11 cellular contexts compared by ENCODE assay signal in the genomic region with DNA sequence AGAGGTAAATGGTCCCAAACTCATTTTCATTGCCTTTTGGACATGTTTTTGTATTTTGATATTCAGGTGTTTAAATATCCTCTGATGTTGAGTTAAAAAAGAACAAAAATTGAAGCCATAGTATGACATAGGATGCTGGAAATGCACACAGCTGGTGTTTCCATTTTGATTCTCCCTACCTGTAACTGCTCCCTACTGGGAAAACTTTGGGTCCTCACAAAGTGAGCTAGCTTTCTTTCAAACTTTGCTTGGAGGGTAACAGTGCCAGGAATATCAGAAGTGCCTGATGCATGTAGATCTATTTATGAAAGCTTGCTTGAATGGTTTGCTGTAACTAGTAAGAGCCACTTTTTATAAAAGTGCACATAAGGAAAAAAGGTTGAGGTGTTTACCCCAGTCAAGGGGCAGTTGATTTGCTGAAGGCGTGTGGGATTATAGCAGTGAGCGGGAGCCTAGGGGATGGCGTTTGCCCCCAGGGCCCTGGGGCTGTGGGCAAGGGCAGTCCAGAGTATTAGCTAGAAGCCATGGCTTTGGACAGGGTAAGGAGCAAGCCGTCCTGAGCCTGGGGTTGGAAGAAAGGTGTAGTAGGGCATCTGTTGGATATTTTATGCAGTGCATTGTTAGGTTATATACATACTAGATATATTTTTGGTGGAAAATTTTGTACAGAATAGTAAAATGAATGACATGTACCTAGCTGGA. TPM values are rescaled to one million over a fixed set of nuclear protein-coding genes. Genes with fewer than 3 reads are reported as not detected.
DNase-seq lines count a peak whose midpoint lies in the region; ATAC-seq and TF ChIP-seq lines count a peak whose summit lies in the region.
"Had no signal": no experiment of that assay in that cellular context is flagged by ENCODE, and none has a peak within 500 bp of the region (broad histone marks: within the 10 kb centered on the region; RNA-seq: fewer than 3 reads in every experiment).

No MANE protein-coding gene starts in this region.

- H3K27ac ChIP-seq in iPS-18a (ENCODE audit: low read length) (no peak overlapping the region), testis (peak overlapping the region in 1 of 2 donors; percentile 7)

- H3K9me3 Mint-ChIP-seq in natural killer cell treated with Interleukin-12 subunit alpha and Interleukin-12 subunit beta and Interleukin-15 and Interleukin-18, amount 100 ng/mL, for 72 hours: no peaks in the 10 kb centered on the region
- H3K9me3 Mint-ChIP-seq in natural killer cell (no peaks in the 10 kb centered on the region), WTC11 (no peaks in the 10 kb centered on the region)

- H3K36me3 ChIP-seq in iPS-18a (ENCODE audit: control insufficient read depth, low read depth, low read length): peaks cover 71% of the 10 kb centered on the region
- H3K36me3 ChIP-seq in testis (ENCODE audit: low read depth, missing control alignments): no peaks in the 10 kb centered on the region

- ATAC-seq in natural killer cell treated with Interleukin-12 subunit alpha and Interleukin-12 subunit beta and Interleukin-15 and Interleukin-18, amount 100 ng/mL, for 72 hours: no peak
- ATAC-seq in natural killer cell (no peak), WTC11 (no peak), HG03095 (IDR thresholded peaks at IDR 0.05; ENCODE audit: unreplicated experiment) (no peak)

- intact Hi-C loops in natural killer cell (cut with micrococcal nuclease): no loop called here
- intact Hi-C loops in testis (cut with DNase I; ENCODE audit: low total_unique reads): no loop called here

- POLR2A ChIA-PET in WTC11 (lab: Charles Lee): interaction anchor here (2.3 kb wide), 1 partner anchor 15 kb away, joined by 9 read pairs; the partner anchor contains the start of genes MBOAT7 and TSEN34

- WGBS in testis, 2 donors: 84 to 85% methylated on average over 4 of the region's 4 CpGs

- H3K4me3 Mint-ChIP-seq in natural killer cell treated with Interleukin-12 subunit alpha and Interleukin-12 subunit beta and Interleukin-15 and Interleukin-18, amount 100 ng/mL, for 72 hours: peak overlapping the region; percentile 97
- H3K4me3 Mint-ChIP-seq in natural killer cell (no peak overlapping the region), WTC11 (peak overlapping the region; percentile 100)

- H3K4me1 ChIP-seq in iPS-18a (ENCODE audit: control insufficient read depth, low read depth, low read length) (peaks cover 19% of the 10 kb centered on the region), testis (peaks cover 70% of the 10 kb centered on the region)

- no peaks in the 10 kb centered on the region for H3K27me3 Mint-ChIP-seq in natural killer cell treated with Interleukin-12 subunit alpha and Interleukin-12 subunit beta and Interleukin-15 and Interleukin-18, amount 100 ng/mL, for 72 hours
- H3K27me3 Mint-ChIP-seq in natural killer cell (ENCODE audit: low read depth in 2 of 2): no peaks in the 10 kb centered on the region
- no peaks in the 10 kb centered on the region for H3K27me3 Mint-ChIP-seq in WTC11 (ENCODE audit: low read depth)

- no peaks in the 10 kb centered on the region for H3K9me3 ChIP-seq in iPS-18a (ENCODE audit: control insufficient read depth, low read depth, low read length)
- no peaks in the 10 kb centered on the region for H3K9me3 ChIP-seq in testis

- TF ChIP-seq POLR2A in testis (IDR thresholded peaks at IDR 0.05): no peak

- H3K36me3 Mint-ChIP-seq in natural killer cell treated with Interleukin-12 subunit alpha and Interleukin-12 subunit beta and Interleukin-15 and Interleukin-18, amount 100 ng/mL, for 72 hours: peaks cover 47% of the 10 kb centered on the region
- H3K36me3 Mint-ChIP-seq in natural killer cell: peaks cover 7% of the 10 kb centered on the region
- peaks cover 77% of the 10 kb centered on the region for H3K36me3 Mint-ChIP-seq in WTC11

- peaks cover 64 to 67% of the 10 kb centered on the region in 2 donors for H3K4me1 Mint-ChIP-seq in natural killer cell treated with Interleukin-12 subunit alpha and Interleukin-12 subunit beta and Interleukin-15 and Interleukin-18, amount 100 ng/mL, for 72 hours (ENCODE audit: low read depth in 2 of 2)
- H3K4me1 Mint-ChIP-seq in natural killer cell (peaks cover 59 to 62% of the 10 kb centered on the region in 2 donors), WTC11 (peaks cover 70% of the 10 kb centered on the region)

- H3K4me3 ChIP-seq in iPS-18a (ENCODE audit: low read length) (peak overlapping the region; percentile 5), testis (no peak overlapping the region)

- no peak for TF ChIP-seq CTCF in natural killer cell (IDR thresholded peaks at IDR 0.05)
- TF ChIP-seq CTCF in WTC11 (IDR thresholded peaks at IDR 0.05): no peak
- TF ChIP-seq CTCF in testis (IDR thresholded peaks at IDR 0.05): no peak

- H3K9ac ChIP-seq in iPS-18a (ENCODE audit: low read length): peak overlapping the region; percentile 14

- peak overlapping the region; percentile 31 to 97 for H3K27ac Mint-ChIP-seq in natural killer cell treated with Interleukin-12 subunit alpha and Interleukin-12 subunit beta and Interleukin-15 and Interleukin-18, amount 100 ng/mL, for 72 hours
- H3K27ac Mint-ChIP-seq in natural killer cell (no peak overlapping the region), WTC11 (peak overlapping the region; percentile 100)

- CTCF ChIA-PET in WTC11 (lab: Charles Lee): interaction anchor here (1.3 kb wide), 1 partner anchor 61 kb away, joined by 4 read pairs; no protein-coding TSS in a partner anchor

- no peaks in the 10 kb centered on the region for H3K27me3 ChIP-seq in iPS-18a (ENCODE audit: control insufficient read depth, insufficient read depth, low read length)
- no peaks in the 10 kb centered on the region for H3K27me3 ChIP-seq in testis

- no peak for DNase-seq in natural killer cell treated with Interleukin-12 subunit alpha and Interleukin-12 subunit beta and Interleukin-15 and Interleukin-18, amount 100 ng/mL, for 72 hours (ENCODE audit: low spot score)
- no peak for DNase-seq in natural killer cell
- no peak for DNase-seq in WTC11 (ENCODE audit: low spot score)
- DNase-seq in activated gamma-delta T cell (lab: John Stamatoyannopoulos, UW): no peak
- DNase-seq in testis: no peak
- no peak for DNase-seq in COLO829 (ENCODE audit: low spot score)
- DNase-seq: activated CD4-positive, CD25-positive, alpha-beta regulatory T cell; NCI-H1092; substantia nigra had no signal

TF ChIP-seq in WTC11, 78 proteins besides CTCF, POLR2A, EP300 and RAD21 (continues in another document):
- TF ChIP-seq EMX1 (CRISPR knock-in tag; IDR thresholded peaks at IDR 0.05): no peak
- TF ChIP-seq, protein P1, sequence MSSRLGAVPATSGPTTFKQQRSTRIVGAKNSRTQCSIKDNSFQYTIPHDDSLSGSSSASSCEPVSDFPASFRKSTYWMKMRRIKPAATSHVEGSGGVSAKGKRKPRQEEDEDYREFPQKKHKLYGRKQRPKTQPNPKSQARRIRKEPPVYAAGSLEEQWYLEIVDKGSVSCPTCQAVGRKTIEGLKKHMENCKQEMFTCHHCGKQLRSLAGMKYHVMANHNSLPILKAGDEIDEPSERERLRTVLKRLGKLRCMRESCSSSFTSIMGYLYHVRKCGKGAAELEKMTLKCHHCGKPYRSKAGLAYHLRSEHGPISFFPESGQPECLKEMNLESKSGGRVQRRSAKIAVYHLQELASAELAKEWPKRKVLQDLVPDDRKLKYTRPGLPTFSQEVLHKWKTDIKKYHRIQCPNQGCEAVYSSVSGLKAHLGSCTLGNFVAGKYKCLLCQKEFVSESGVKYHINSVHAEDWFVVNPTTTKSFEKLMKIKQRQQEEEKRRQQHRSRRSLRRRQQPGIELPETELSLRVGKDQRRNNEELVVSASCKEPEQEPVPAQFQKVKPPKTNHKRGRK (CRISPR knock-in tag; IDR thresholded peaks at IDR 0.05; ENCODE audit: borderline replicate concordance): no peak
- TF ChIP-seq, protein P2, sequence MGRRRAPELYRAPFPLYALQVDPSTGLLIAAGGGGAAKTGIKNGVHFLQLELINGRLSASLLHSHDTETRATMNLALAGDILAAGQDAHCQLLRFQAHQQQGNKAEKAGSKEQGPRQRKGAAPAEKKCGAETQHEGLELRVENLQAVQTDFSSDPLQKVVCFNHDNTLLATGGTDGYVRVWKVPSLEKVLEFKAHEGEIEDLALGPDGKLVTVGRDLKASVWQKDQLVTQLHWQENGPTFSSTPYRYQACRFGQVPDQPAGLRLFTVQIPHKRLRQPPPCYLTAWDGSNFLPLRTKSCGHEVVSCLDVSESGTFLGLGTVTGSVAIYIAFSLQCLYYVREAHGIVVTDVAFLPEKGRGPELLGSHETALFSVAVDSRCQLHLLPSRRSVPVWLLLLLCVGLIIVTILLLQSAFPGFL (CRISPR knock-in tag; IDR thresholded peaks at IDR 0.05; ENCODE audit: borderline replicate concordance): no peak

RNA-seq across cellular contexts. Expression of gene RPS9, which starts 4.3 kb away (rescaled TPM):
- total RNA-seq in natural killer cell treated with Interleukin-12 subunit alpha and Interleukin-12 subunit beta and Interleukin-15 and Interleukin-18, amount 100 ng/mL, for 72 hours: 1,000 to 10,000 TPM in 1 of 2 donors, 100 to 1,000 TPM in 1; 774 to 1,402 TPM
- 100 to 1,000 TPM; 617 to 958 (median 906) TPM for total RNA-seq in natural killer cell
- total RNA-seq in WTC11 (2021): 1,828 to 2,106 TPM (median 2,018 TPM) in 3 replicates
- 1,000 to 10,000 TPM in 1 of 2 donors, 100 to 1,000 TPM in 1; 648 to 1,251 TPM for total RNA-seq in testis
- polyA plus RNA-seq in testis (ENCODE audit: insufficient read depth, low read depth, low replicate concordance): 969 TPM

RNA-seq across cellular contexts. Expression of gene TSEN34, which starts 13.8 kb away (rescaled TPM):
- 10 to 100 TPM; 15.5 to 26.2 TPM for total RNA-seq in natural killer cell treated with Interleukin-12 subunit alpha and Interleukin-12 subunit beta and Interleukin-15 and Interleukin-18, amount 100 ng/mL, for 72 hours
- total RNA-seq in natural killer cell: 10 to 100 TPM; 11.5 to 16.7 (median 13.5) TPM
- 32.0 to 34.3 TPM (median 32.5 TPM) in 3 replicates for total RNA-seq in WTC11 (2021)
- 100 to 1,000 TPM; 162 to 177 TPM for total RNA-seq in testis
- polyA plus RNA-seq in testis (ENCODE audit: insufficient read depth, low read depth, low replicate concordance): 73.1 TPM

RNA-seq across cellular contexts. Expression of gene MBOAT7, which starts 15.5 kb away (rescaled TPM):
- total RNA-seq in natural killer cell treated with Interleukin-12 subunit alpha and Interleukin-12 subunit beta and Interleukin-15 and Interleukin-18, amount 100 ng/mL, for 72 hours: 10 to 100 TPM; 24.2 to 56.5 TPM
- total RNA-seq in natural killer cell (10 to 100 TPM; 24.1 to 53.9 (median 31.2) TPM), WTC11 (2021) (109 to 126 TPM (median 113 TPM) in 3 replicates), testis (100 to 1,000 TPM; 479 to 482 TPM)
- polyA plus RNA-seq in testis (ENCODE audit: insufficient read depth, low read depth, low replicate concordance): 218 TPM

RNA-seq across cellular contexts. Expression of gene LILRB3, which starts 17.9 kb away (rescaled TPM):
- total RNA-seq in natural killer cell treated with Interleukin-12 subunit alpha and Interleukin-12 subunit beta and Interleukin-15 and Interleukin-18, amount 100 ng/mL, for 72 hours: under 1 TPM; 0.43 to 0.47 TPM
- total RNA-seq in natural killer cell: 10 to 100 TPM in 2 of 3 donors, 1 to 10 TPM in 1; 6.8 to 12.6 (median 12.6) TPM
- total RNA-seq in WTC11 (2021): not detected in 3 replicates
- total RNA-seq in testis: 10 to 100 TPM in 1 of 2 donors, 1 to 10 TPM in 1; 3.6 to 11.0 TPM
- 4.9 TPM for polyA plus RNA-seq in testis (ENCODE audit: insufficient read depth, low read depth, low replicate concordance)

RNA-seq across cellular contexts. Expression of gene TMC4, which starts 32.0 kb away (rescaled TPM):
- 1 to 10 TPM in 1 of 2 donors, not detected in 1; 1.2 TPM for total RNA-seq in natural killer cell treated with Interleukin-12 subunit alpha and Interleukin-12 subunit beta and Interleukin-15 and Interleukin-18, amount 100 ng/mL, for 72 hours
- total RNA-seq in natural killer cell (1 to 10 TPM; 7.2 to 8.2 (median 7.5) TPM), WTC11 (2021) (9.3 to 14.7 TPM (median 13.8 TPM) in 3 replicates), testis (under 1 TPM; 0.31 to 0.43 TPM)
- polyA plus RNA-seq in testis (ENCODE audit: insufficient read depth, low read depth, low replicate concordance): 4.1 TPM

Comparison
In these comparisons a context has a peak if more than half of its experiments do, and no peak if none do; other contexts are left out.
1. H3K27ac Mint-ChIP-seq: peak in natural killer cell treated with Interleukin-12 subunit alpha and Interleukin-12 subunit beta and Interleukin-15 and Interleukin-18, amount 100 ng/mL, for 72 hours (2 of 2) and WTC11 (single experiment); none in natural killer cell (0 of 2).